In the genomic region with DNA sequence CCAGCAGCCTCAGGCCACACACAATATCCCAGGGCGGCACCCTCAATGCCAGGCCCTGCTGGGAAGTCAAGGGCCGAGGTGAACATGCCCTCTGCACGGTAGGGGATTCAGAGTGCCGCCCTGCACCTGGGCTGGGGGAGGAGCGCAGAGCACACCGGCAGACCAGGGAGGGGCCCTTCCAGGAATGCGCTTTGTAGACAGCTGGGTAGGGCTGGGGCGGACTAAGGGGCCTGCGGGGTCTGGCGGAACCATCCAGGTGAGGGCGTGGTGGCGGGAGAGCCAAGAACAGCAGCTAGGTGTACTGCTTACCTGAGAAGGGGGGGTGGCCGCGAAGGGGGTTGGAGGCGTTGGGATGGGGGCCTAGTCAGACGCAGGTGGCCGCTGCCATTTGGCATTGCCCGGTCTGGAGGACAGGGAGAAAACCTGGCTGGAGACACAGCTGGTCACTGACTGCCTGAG, we compare ENCODE assay signal across 12 cellular contexts. TPM values are rescaled to one million over a fixed set of nuclear protein-coding genes. Genes with fewer than 3 reads are reported as not detected.
DNase-seq lines count a peak whose midpoint lies in the region; ATAC-seq lines count a peak whose summit lies in the region.
"Had no signal": no experiment of that assay in that cellular context is flagged by ENCODE, and none has a peak within 500 bp of the region (broad histone marks: within the 10 kb centered on the region; RNA-seq: fewer than 3 reads in every experiment).

No MANE protein-coding gene starts in this region.

- H3K4me1 ChIP-seq in right cardiac atrium (ENCODE audit: control insufficient read depth, insufficient read depth, low read length), result no peaks in the 10 kb centered on the region

- WGBS in right cardiac atrium, result 18% methylated on average over 18 of the region's 18 CpGs

- H3K27me3 ChIP-seq in right cardiac atrium (ENCODE audit: control insufficient read depth, insufficient read depth), result no peaks in the 10 kb centered on the region

- DNase-seq in right cardiac atrium (peak in 2 of 3 donors; percentile 53 to 56), Right ventricle myocardium superior (no peak), SW480 (ENCODE audit: low spot score) (peak; percentile 79), left kidney (ENCODE audit: low read depth, low spot score) (peak; percentile 48), HCEC 1CT (no peak), superior temporal gyrus (ENCODE audit: extremely low spot score) (no peak), islet precursor cell (no peak)
- DNase-seq: GF-D8 had no signal

- no peak for ATAC-seq in right cardiac atrium
- ATAC-seq in Right ventricle myocardium superior (ENCODE audit: poor library complexity), result no peak
- no peak for ATAC-seq in HG03521 (IDR thresholded peaks at IDR 0.05; ENCODE audit: unreplicated experiment)

- H3K9me3 ChIP-seq in right cardiac atrium (ENCODE audit: control insufficient read depth, low read length), result no peaks in the 10 kb centered on the region

- no peak overlapping the region for H3K4me3 ChIP-seq in right cardiac atrium (ENCODE audit: low read length)

- intact Hi-C loops in right cardiac atrium (cut with DNase I) (loop anchor here in 3 of 4 donors (10.0 kb wide), 1 partner anchor 79 kb away; the partner anchor contains the start of genes KRTAP5-4 (in 3 of the 3) and KRTAP5-5 (in 3 of the 3)), Right ventricle myocardium superior (cut with DNase I) (loop anchor here (2.0 to 10.0 kb wide), 2 partner anchors 29 to 79 kb away; partner anchors contain the start of genes KRTAP5-4 and KRTAP5-5)

- H3K27ac ChIP-seq in right cardiac atrium (ENCODE audit: low read length), result no peak overlapping the region

RNA-seq across cellular contexts. Expression of gene DUSP8, which starts 26.0 kb away (rescaled TPM):
- total RNA-seq in right cardiac atrium (10 to 100 TPM; 10.1 to 15.6 (median 12.3) TPM), Right ventricle myocardium superior (7.7 TPM)
- polyA plus RNA-seq in right cardiac atrium, result 13.3 TPM

RNA-seq across cellular contexts. Expression of gene KRTAP5-1, which starts 39.0 kb away (rescaled TPM):
- total RNA-seq in right cardiac atrium, result not detected
- polyA plus RNA-seq in right cardiac atrium, result not detected
- total RNA-seq in Right ventricle myocardium superior, result not detected
- total RNA-seq: K562, omental fat pad, RPMI7951 had no signal
- polyA plus RNA-seq: K562 had no signal

RNA-seq across cellular contexts. Expression of gene KRTAP5-2, which starts 52.0 kb away (rescaled TPM):
- not detected for total RNA-seq in right cardiac atrium
- polyA plus RNA-seq in right cardiac atrium, result not detected
- not detected for total RNA-seq in Right ventricle myocardium superior
- total RNA-seq: K562, omental fat pad, RPMI7951 had no signal
- polyA plus RNA-seq: K562 had no signal

RNA-seq across cellular contexts. Expression of gene MOB2, which starts 59.5 kb away (rescaled TPM):
- 10 to 100 TPM; 35.0 to 45.0 (median 42.0) TPM for total RNA-seq in right cardiac atrium
- polyA plus RNA-seq in right cardiac atrium, result 40.0 TPM
- 46.1 TPM for total RNA-seq in Right ventricle myocardium superior

Comparison
In these comparisons a context has a peak if more than half of its experiments do, and no peak if none do; other contexts are left out.
1. DNase-seq: peak in right cardiac atrium (2 of 3), SW480 (single experiment) and left kidney (single experiment); none in Right ventricle myocardium superior (single experiment), HCEC 1CT (single experiment), superior temporal gyrus (single experiment) and islet precursor cell (single experiment).